1 cellular context compared by ENCODE assay signal in genomic region chr16:228917-229730, GRCh38.
A peak's percentile ranks its signal among the peaks of the same experiment; 100 is the strongest.
TF ChIP-seq lines count a peak whose summit lies in the region.

TSS of gene LUC7L (minus strand) at chr16:229449. CDS start at chr16:229339, 110 bp downstream.

TF ChIP-seq in HepG2, 621 proteins besides CTCF, POLR2A, EP300 and RAD21 (continued from another document and continues in another):
- TF ChIP-seq CSRNP1 (CRISPR knock-in tag; IDR thresholded peaks at IDR 0.05): peak; percentile 99
- peak; percentile 80; the same call in 1 of the 2 replicates for TF ChIP-seq THYN1 (CRISPR knock-in tag; IDR thresholded peaks at IDR 0.05; ENCODE audit: borderline replicate concordance, low read depth)
- TF ChIP-seq MTERF4 (CRISPR knock-in tag; IDR thresholded peaks at IDR 0.05): peak; percentile 83
- TF ChIP-seq ISL2 (CRISPR knock-in tag; IDR thresholded peaks at IDR 0.05): peak; percentile 85
- TF ChIP-seq, protein P1, sequence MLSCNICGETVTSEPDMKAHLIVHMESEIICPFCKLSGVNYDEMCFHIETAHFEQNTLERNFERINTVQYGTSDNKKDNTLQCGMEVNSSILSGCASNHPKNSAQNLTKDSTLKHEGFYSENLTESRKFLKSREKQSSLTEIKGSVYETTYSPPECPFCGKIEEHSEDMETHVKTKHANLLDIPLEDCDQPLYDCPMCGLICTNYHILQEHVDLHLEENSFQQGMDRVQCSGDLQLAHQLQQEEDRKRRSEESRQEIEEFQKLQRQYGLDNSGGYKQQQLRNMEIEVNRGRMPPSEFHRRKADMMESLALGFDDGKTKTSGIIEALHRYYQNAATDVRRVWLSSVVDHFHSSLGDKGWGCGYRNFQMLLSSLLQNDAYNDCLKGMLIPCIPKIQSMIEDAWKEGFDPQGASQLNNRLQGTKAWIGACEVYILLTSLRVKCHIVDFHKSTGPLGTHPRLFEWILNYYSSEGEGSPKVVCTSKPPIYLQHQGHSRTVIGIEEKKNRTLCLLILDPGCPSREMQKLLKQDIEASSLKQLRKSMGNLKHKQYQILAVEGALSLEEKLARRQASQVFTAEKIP (CRISPR knock-in tag; IDR thresholded peaks at IDR 0.05; ENCODE audit: borderline replicate concordance): no peak
- TF ChIP-seq ARID5B (CRISPR knock-in tag; IDR thresholded peaks at IDR 0.05): peak; percentile 65
- peak; percentile 75; the same call in 1 of the 2 replicates for TF ChIP-seq DNMT1 (CRISPR knock-in tag; IDR thresholded peaks at IDR 0.05)
- TF ChIP-seq CERS6 (CRISPR knock-in tag; IDR thresholded peaks at IDR 0.05): no peak
- no peak for TF ChIP-seq ZNF496 (CRISPR knock-in tag; IDR thresholded peaks at IDR 0.05; ENCODE audit: insufficient replicate concordance)
- TF ChIP-seq TEAD3 (CRISPR knock-in tag; optimal IDR thresholded peaks at IDR 0.05; ENCODE audit: borderline replicate concordance): peak; percentile 86
- TF ChIP-seq SETDB1 (CRISPR knock-in tag; IDR thresholded peaks at IDR 0.05; ENCODE audit: borderline replicate concordance): peak; percentile 44; the same call in 1 of the 2 replicates
- TF ChIP-seq SIN3A (IDR thresholded peaks at IDR 0.05; ENCODE audit: borderline replicate concordance, low read depth, low read length): 0 out of 2 replicates have a peak, but pooled peaks have one; percentile 25
- no peak for TF ChIP-seq MATR3 (CRISPR knock-in tag; IDR thresholded peaks at IDR 0.05)
- peak; percentile 65 for TF ChIP-seq HBP1 (CRISPR knock-in tag; IDR thresholded peaks at IDR 0.05; ENCODE audit: low read depth)
- TF ChIP-seq ZBTB40 (IDR thresholded peaks at IDR 0.05): no peak; the same call in 1 of the 2 replicates
- TF ChIP-seq ZBTB40 (CRISPR knock-in tag; IDR thresholded peaks at IDR 0.05): peak; percentile 94
- TF ChIP-seq, protein P2, sequence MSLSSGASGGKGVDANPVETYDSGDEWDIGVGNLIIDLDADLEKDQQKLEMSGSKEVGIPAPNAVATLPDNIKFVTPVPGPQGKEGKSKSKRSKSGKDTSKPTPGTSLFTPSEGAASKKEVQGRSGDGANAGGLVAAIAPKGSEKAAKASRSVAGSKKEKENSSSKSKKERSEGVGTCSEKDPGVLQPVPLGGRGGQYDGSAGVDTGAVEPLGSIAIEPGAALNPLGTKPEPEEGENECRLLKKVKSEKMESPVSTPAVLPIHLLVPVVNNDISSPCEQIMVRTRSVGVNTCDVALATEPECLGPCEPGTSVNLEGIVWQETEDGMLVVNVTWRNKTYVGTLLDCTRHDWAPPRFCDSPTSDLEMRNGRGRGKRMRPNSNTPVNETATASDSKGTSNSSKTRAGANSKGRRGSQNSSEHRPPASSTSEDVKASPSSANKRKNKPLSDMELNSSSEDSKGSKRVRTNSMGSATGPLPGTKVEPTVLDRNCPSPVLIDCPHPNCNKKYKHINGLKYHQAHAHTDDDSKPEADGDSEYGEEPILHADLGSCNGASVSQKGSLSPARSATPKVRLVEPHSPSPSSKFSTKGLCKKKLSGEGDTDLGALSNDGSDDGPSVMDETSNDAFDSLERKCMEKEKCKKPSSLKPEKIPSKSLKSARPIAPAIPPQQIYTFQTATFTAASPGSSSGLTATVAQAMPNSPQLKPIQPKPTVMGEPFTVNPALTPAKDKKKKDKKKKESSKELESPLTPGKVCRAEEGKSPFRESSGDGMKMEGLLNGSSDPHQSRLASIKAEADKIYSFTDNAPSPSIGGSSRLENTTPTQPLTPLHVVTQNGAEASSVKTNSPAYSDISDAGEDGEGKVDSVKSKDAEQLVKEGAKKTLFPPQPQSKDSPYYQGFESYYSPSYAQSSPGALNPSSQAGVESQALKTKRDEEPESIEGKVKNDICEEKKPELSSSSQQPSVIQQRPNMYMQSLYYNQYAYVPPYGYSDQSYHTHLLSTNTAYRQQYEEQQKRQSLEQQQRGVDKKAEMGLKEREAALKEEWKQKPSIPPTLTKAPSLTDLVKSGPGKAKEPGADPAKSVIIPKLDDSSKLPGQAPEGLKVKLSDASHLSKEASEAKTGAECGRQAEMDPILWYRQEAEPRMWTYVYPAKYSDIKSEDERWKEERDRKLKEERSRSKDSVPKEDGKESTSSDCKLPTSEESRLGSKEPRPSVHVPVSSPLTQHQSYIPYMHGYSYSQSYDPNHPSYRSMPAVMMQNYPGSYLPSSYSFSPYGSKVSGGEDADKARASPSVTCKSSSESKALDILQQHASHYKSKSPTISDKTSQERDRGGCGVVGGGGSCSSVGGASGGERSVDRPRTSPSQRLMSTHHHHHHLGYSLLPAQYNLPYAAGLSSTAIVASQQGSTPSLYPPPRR (CRISPR knock-in tag; IDR thresholded peaks at IDR 0.05; ENCODE audit: borderline replicate concordance): 0 out of 2 replicates have a peak, but pooled peaks have one; percentile 40
- 0 out of 2 replicates have a peak, but pooled peaks have one; percentile 29 for TF ChIP-seq ZBTB21 (CRISPR knock-in tag; IDR thresholded peaks at IDR 0.05)
- no peak for TF ChIP-seq NFIB (CRISPR knock-in tag; IDR thresholded peaks at IDR 0.05; ENCODE audit: borderline replicate concordance)
- no peak for TF ChIP-seq SMARCE1 (IDR thresholded peaks at IDR 0.05; ENCODE audit: borderline replicate concordance)
- peak; percentile 96 for TF ChIP-seq KDM2A (CRISPR knock-in tag; IDR thresholded peaks at IDR 0.05; ENCODE audit: borderline replicate concordance, low read depth)
- peak; percentile 59; the same call in 1 of the 2 replicates for TF ChIP-seq ZSCAN12 (CRISPR knock-in tag; IDR thresholded peaks at IDR 0.05)
- 0 out of 2 replicates have a peak, but pooled peaks have one; percentile 57 for TF ChIP-seq ZNF569 (CRISPR knock-in tag; IDR thresholded peaks at IDR 0.05; ENCODE audit: borderline replicate concordance)
- peak; percentile 89 for TF ChIP-seq ELF1 (CRISPR knock-in tag; IDR thresholded peaks at IDR 0.05)
